11 cellular contexts compared by ENCODE assay signal in genomic region chr10:119829429-119829828, GRCh38.
"Had no signal": no experiment of that assay in that cellular context is flagged by ENCODE, and none has a peak within 500 bp of the region (broad histone marks: within the 10 kb centered on the region; RNA-seq: fewer than 3 reads in every experiment).

No MANE protein-coding gene starts in this region.

- H3K4me3 Mint-ChIP-seq: activated naive CD4-positive, alpha-beta T cell treated with anti-CD3 and anti-CD28 coated beads, Interleukin-2, amount 10 ng/mL, durations not matched to agents 7 days and 5 days; stimulated activated naive CD8-positive, alpha-beta T cell treated with anti-CD3 and anti-CD28 coated beads, Interleukin-15, Interleukin-2, amounts not matched to agents 100 ng/mL and 50 ng/mL, for 24 hours had no signal

- H3K27me3 Mint-ChIP-seq: activated naive CD4-positive, alpha-beta T cell treated with anti-CD3 and anti-CD28 coated beads, Interleukin-2, amount 10 ng/mL, durations not matched to agents 7 days and 5 days; stimulated activated naive CD8-positive, alpha-beta T cell treated with anti-CD3 and anti-CD28 coated beads, Interleukin-15, Interleukin-2, amounts not matched to agents 100 ng/mL and 50 ng/mL, for 24 hours had no signal

- H3K27ac Mint-ChIP-seq: activated naive CD4-positive, alpha-beta T cell treated with anti-CD3 and anti-CD28 coated beads, Interleukin-2, amount 10 ng/mL, durations not matched to agents 7 days and 5 days; stimulated activated naive CD8-positive, alpha-beta T cell treated with anti-CD3 and anti-CD28 coated beads, Interleukin-15, Interleukin-2, amounts not matched to agents 100 ng/mL and 50 ng/mL, for 24 hours had no signal

- H3K9me3 Mint-ChIP-seq: activated naive CD4-positive, alpha-beta T cell treated with anti-CD3 and anti-CD28 coated beads, Interleukin-2, amount 10 ng/mL, durations not matched to agents 7 days and 5 days; stimulated activated naive CD8-positive, alpha-beta T cell treated with anti-CD3 and anti-CD28 coated beads, Interleukin-15, Interleukin-2, amounts not matched to agents 100 ng/mL and 50 ng/mL, for 24 hours had no signal

- DNase-seq: activated CD4-positive, alpha-beta T cell treated with anti-CD3 and anti-CD28 coated beads, Interleukin-2, amount 50 U/mL, for 1 hour; activated naive CD4-positive, alpha-beta T cell treated with anti-CD3 and anti-CD28 coated beads, Interleukin-2, amount 10 ng/mL, durations not matched to agents 7 days and 5 days; foreskin fibroblast; glutamatergic neuron; left cardiac atrium; mammary epithelial cell; sigmoid colon; stimulated activated CD4-positive, alpha-beta T cell treated with anti-CD3 and anti-CD28 coated beads, Interleukin-12 subunit alpha, Interleukin-12 subunit beta, amount 100 ng/mL, for 4 hours; stimulated activated CD4-positive, alpha-beta T cell treated with anti-CD3 and anti-CD28 coated beads, Interleukin-2, amount 100 ng/mL, for 48 hours; testis had no signal

- ATAC-seq: left cardiac atrium had no signal
